ENCODE assay signal across 13 cellular contexts in genomic region chr4:177108708-177109107, GRCh38.
A peak's percentile ranks its signal among the peaks of the same experiment; 100 is the strongest.
DNase-seq lines count a peak whose midpoint lies in the region; ATAC-seq, FAIRE-seq and TF ChIP-seq lines count a peak whose summit lies in the region.
"Had no signal": no experiment of that assay in that cellular context is flagged by ENCODE, and none has a peak within 500 bp of the region (broad histone marks: within the 10 kb centered on the region; RNA-seq: fewer than 3 reads in every experiment).

No MANE protein-coding gene starts in this region.

- H3K9me2 ChIP-seq in hepatocyte (replicated peaks; ENCODE audit: insufficient read depth) = no peaks in the 10 kb centered on the region

- no peak overlapping the region for H3K27ac ChIP-seq in hepatocyte
- H3K27ac ChIP-seq: SJSA1, upper lobe of left lung had no signal

- intact Hi-C loops in left cardiac atrium (cut with DNase I) = no loop called here

- 97% methylated on average over 1 of the region's 1 CpG for WGBS in hepatocyte (ENCODE audit: low lambda C conversion rate, missing lambda C conversion rate)

- DNase-seq in AG09309 (ENCODE audit: low read depth) (no peak), HTR-8/SVneo (ENCODE audit: insufficient read length, low spot score) (no peak), amniotic stem cell (lab: John Stamatoyannopoulos, UW) (peak; percentile 16), hepatocyte (ENCODE audit: low spot score) (no peak), ecto neural progenitor cell (ENCODE audit: low spot score) (no peak), left cardiac atrium (no peak)
- DNase-seq in natural killer cell treated with Interleukin-12 subunit alpha and Interleukin-12 subunit beta and Interleukin-15 and Interleukin-18, amount 100 ng/mL, for 72 hours (ENCODE audit: low spot score) = no peak
- DNase-seq: CD8-positive, alpha-beta T cell; effector memory CD8-positive, alpha-beta T cell; upper lobe of left lung had no signal

- no peak overlapping the region for H3K4me2 ChIP-seq in hepatocyte

- no peaks in the 10 kb centered on the region for H3K27me3 Mint-ChIP-seq in natural killer cell treated with Interleukin-12 subunit alpha and Interleukin-12 subunit beta and Interleukin-15 and Interleukin-18, amount 100 ng/mL, for 72 hours
- H3K27me3 Mint-ChIP-seq: activated naive CD4-positive, alpha-beta T cell treated with anti-CD3 and anti-CD28 coated beads, Interleukin-2, amount 50 U/mL, for 24 hours; effector memory CD8-positive, alpha-beta T cell had no signal

- no peak for ATAC-seq in natural killer cell treated with Interleukin-12 subunit alpha and Interleukin-12 subunit beta and Interleukin-15 and Interleukin-18, amount 100 ng/mL, for 72 hours
- ATAC-seq in left cardiac atrium = no peak
- ATAC-seq in GM21786 (IDR thresholded peaks at IDR 0.05; ENCODE audit: unreplicated experiment) = no peak
- ATAC-seq: CD8-positive, alpha-beta T cell; effector memory CD8-positive, alpha-beta T cell had no signal

- no peak overlapping the region for H3K27ac Mint-ChIP-seq in natural killer cell treated with Interleukin-12 subunit alpha and Interleukin-12 subunit beta and Interleukin-15 and Interleukin-18, amount 100 ng/mL, for 72 hours
- H3K27ac Mint-ChIP-seq: activated naive CD4-positive, alpha-beta T cell treated with anti-CD3 and anti-CD28 coated beads, Interleukin-2, amount 50 U/mL, for 24 hours; CD8-positive, alpha-beta T cell; effector memory CD8-positive, alpha-beta T cell had no signal

- no peaks in the 10 kb centered on the region for H3K36me3 ChIP-seq in hepatocyte (replicated peaks; ENCODE audit: insufficient read depth, low read depth)
- H3K36me3 ChIP-seq: SJSA1, upper lobe of left lung had no signal

- H3K4me1 ChIP-seq in hepatocyte (ENCODE audit: insufficient read depth) = no peaks in the 10 kb centered on the region
- H3K4me1 ChIP-seq: SJSA1, upper lobe of left lung had no signal

- no peaks in the 10 kb centered on the region for H4K20me1 ChIP-seq in hepatocyte (ENCODE audit: insufficient read depth, poor library complexity, severe bottlenecking)

- H3K36me3 Mint-ChIP-seq in natural killer cell treated with Interleukin-12 subunit alpha and Interleukin-12 subunit beta and Interleukin-15 and Interleukin-18, amount 100 ng/mL, for 72 hours = no peaks in the 10 kb centered on the region
- H3K36me3 Mint-ChIP-seq: activated naive CD4-positive, alpha-beta T cell treated with anti-CD3 and anti-CD28 coated beads, Interleukin-2, amount 50 U/mL, for 24 hours; CD8-positive, alpha-beta T cell had no signal

- peaks cover 16% of the 10 kb centered on the region for H3K9me3 Mint-ChIP-seq in natural killer cell treated with Interleukin-12 subunit alpha and Interleukin-12 subunit beta and Interleukin-15 and Interleukin-18, amount 100 ng/mL, for 72 hours
- H3K9me3 Mint-ChIP-seq: CD8-positive, alpha-beta T cell had no signal

- no peaks in the 10 kb centered on the region for H3K27me3 ChIP-seq in hepatocyte
- H3K27me3 ChIP-seq: SJSA1, upper lobe of left lung had no signal

- no peak overlapping the region for H2AFZ ChIP-seq in hepatocyte

- H3K4me1 Mint-ChIP-seq in natural killer cell treated with Interleukin-12 subunit alpha and Interleukin-12 subunit beta and Interleukin-15 and Interleukin-18, amount 100 ng/mL, for 72 hours (ENCODE audit: low read depth in 2 of 2) = no peaks in the 10 kb centered on the region
- H3K4me1 Mint-ChIP-seq: activated naive CD4-positive, alpha-beta T cell treated with anti-CD3 and anti-CD28 coated beads, Interleukin-2, amount 50 U/mL, for 24 hours had no signal

- no peak overlapping the region for H3K4me3 Mint-ChIP-seq in natural killer cell treated with Interleukin-12 subunit alpha and Interleukin-12 subunit beta and Interleukin-15 and Interleukin-18, amount 100 ng/mL, for 72 hours
- H3K4me3 Mint-ChIP-seq: activated naive CD4-positive, alpha-beta T cell treated with anti-CD3 and anti-CD28 coated beads, Interleukin-2, amount 50 U/mL, for 24 hours; CD8-positive, alpha-beta T cell; effector memory CD8-positive, alpha-beta T cell had no signal

- H3K79me2 ChIP-seq in hepatocyte = no peaks in the 10 kb centered on the region

- peak; percentile 66 for TF ChIP-seq CTCF in AG09309 (IDR thresholded peaks at IDR 0.05; ENCODE audit: control insufficient read depth, insufficient read depth, low read depth, low read length, missing control alignments)
- TF ChIP-seq CTCF in hepatocyte (IDR thresholded peaks at IDR 0.05; ENCODE audit: poor library complexity) = peak; percentile 24

- no peaks in the 10 kb centered on the region for H3K9me3 ChIP-seq in hepatocyte (ENCODE audit: low read depth)
- H3K9me3 ChIP-seq: SJSA1 had no signal

- FAIRE-seq in HTR-8/SVneo (lab: Jason Lieb, UNC) = peak; percentile 89

- no peak overlapping the region for H3K4me3 ChIP-seq in AG09309 (ENCODE audit: control insufficient read depth, low read depth, low read length)
- no peak overlapping the region for H3K4me3 ChIP-seq in hepatocyte
- H3K4me3 ChIP-seq: SJSA1, upper lobe of left lung had no signal
